ENCODE assay signal across 8 cellular contexts in the genomic region with DNA sequence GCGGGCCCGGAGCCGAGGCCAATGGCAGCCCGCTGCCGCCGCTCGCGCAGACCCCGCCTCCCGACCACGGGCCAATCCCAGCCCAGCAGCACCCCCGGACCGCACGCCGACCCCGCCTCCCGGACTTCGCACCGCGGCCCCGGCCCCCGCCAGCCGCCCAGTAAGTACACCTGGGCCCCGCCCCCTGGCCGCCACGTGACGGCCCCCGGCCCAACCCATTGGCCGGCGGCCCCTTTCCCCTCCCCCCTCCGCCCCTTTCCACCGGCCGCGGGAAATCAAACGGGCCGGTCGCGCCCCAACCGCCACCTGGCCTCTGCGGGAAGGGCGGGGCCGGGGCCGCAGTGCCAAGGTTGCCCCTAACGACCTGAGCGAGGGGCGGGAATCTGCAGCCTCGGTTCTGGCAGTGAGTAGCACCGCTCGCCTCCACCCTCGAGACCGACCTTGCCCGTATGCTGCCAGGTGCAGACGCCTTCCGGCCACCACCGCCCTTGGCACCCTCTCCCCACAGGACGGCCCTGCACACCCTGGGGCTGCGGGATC. TPM values are rescaled to one million over a fixed set of nuclear protein-coding genes. Genes with fewer than 3 reads are reported as not detected.
DNase-seq lines count a peak whose midpoint lies in the region; ATAC-seq and FAIRE-seq lines count a peak whose summit lies in the region.

TSS of gene YBX2 (minus strand) at position 26 of the 540 bp plus-strand sequence. CDS start 139 bp downstream, outside the sequence.

- no peak for FAIRE-seq in GM19239 (lab: Jason Lieb, UNC)

- DNase-seq in 8988T (peak; percentile 73), GM19239 (ENCODE audit: insufficient read length, low spot score) (peak; percentile 85), NCI-H2196 treated with DMSO at 0.1 percent for 48 hours (lab: John Stamatoyannopoulos, UW; ENCODE audit: unreplicated experiment) (peak; percentile 93), naive B cell (peak; percentile 62), middle frontal gyrus (ENCODE audit: extremely low spot score, low spot score) (no peak)
- DNase-seq in activated CD4-positive, alpha-beta T cell treated with anti-CD3 and anti-CD28 coated beads, Interleukin-2, amount 50 U/mL, for 48 hours, result peak; percentile 79 to 80
- DNase-seq in effector memory CD4-positive, alpha-beta T cell, result peak; percentile 63 to 72 (median 64)
- peak; percentile 86 to 88 for DNase-seq in stimulated activated naive CD8-positive, alpha-beta T cell treated with anti-CD3 and anti-CD28 coated beads, Interleukin-15, amount 100 ng/mL, for 72 hours

- peak; percentile 72 for ATAC-seq in naive B cell (ENCODE audit: low read depth in 2 of 2)
- peak; percentile 89 for ATAC-seq in stimulated activated naive CD8-positive, alpha-beta T cell treated with anti-CD3 and anti-CD28 coated beads, Interleukin-15, amount 100 ng/mL, for 72 hours

- no peak within 1 kb of the TSS for H3K27ac ChIP-seq in effector memory CD4-positive, alpha-beta T cell (ENCODE audit: insufficient read depth, low read length, poor library complexity, severe bottlenecking)

- peaks cover 0 to 1% (median 0%) of the 10 kb centered on the region in 7 donors for H3K9me3 Mint-ChIP-seq in naive B cell
- no peaks in the 10 kb centered on the region for H3K9me3 Mint-ChIP-seq in stimulated activated naive CD8-positive, alpha-beta T cell treated with anti-CD3 and anti-CD28 coated beads, Interleukin-15, amount 100 ng/mL, for 72 hours

- peaks cover 23 to 61% (median 49%) of the 10 kb centered on the region in 3 donors for H3K27me3 Mint-ChIP-seq in naive B cell
- H3K27me3 Mint-ChIP-seq in stimulated activated naive CD8-positive, alpha-beta T cell treated with anti-CD3 and anti-CD28 coated beads, Interleukin-15, amount 100 ng/mL, for 72 hours, result peaks cover 48% of the 10 kb centered on the region

- H3K4me3 Mint-ChIP-seq in naive B cell, result peak within 1 kb of the TSS; percentile 76 to 93 (median 89)
- peak within 1 kb of the TSS; percentile 91 to 95 for H3K4me3 Mint-ChIP-seq in stimulated activated naive CD8-positive, alpha-beta T cell treated with anti-CD3 and anti-CD28 coated beads, Interleukin-15, amount 100 ng/mL, for 72 hours

- peak within 1 kb of the TSS in 5 of 6 donors; percentile 12 to 83 (median 79) for H3K27ac Mint-ChIP-seq in naive B cell
- H3K27ac Mint-ChIP-seq in stimulated activated naive CD8-positive, alpha-beta T cell treated with anti-CD3 and anti-CD28 coated beads, Interleukin-15, amount 100 ng/mL, for 72 hours, result no peak within 1 kb of the TSS

- H3K36me3 Mint-ChIP-seq in naive B cell, result no peaks in the 10 kb centered on the region

- no peaks in the 10 kb centered on the region for H3K36me3 ChIP-seq in effector memory CD4-positive, alpha-beta T cell (ENCODE audit: control insufficient read depth, insufficient read depth, low read length)

- H3K4me1 ChIP-seq in effector memory CD4-positive, alpha-beta T cell (ENCODE audit: control insufficient read depth, insufficient read depth, low read length, poor library complexity, severe bottlenecking), result peaks cover 23% of the 10 kb centered on the region

- peaks cover 7 to 26% (median 22%) of the 10 kb centered on the region in 3 donors for H3K4me1 Mint-ChIP-seq in naive B cell
- peaks cover 32% of the 10 kb centered on the region for H3K4me1 Mint-ChIP-seq in stimulated activated naive CD8-positive, alpha-beta T cell treated with anti-CD3 and anti-CD28 coated beads, Interleukin-15, amount 100 ng/mL, for 72 hours

- no peaks in the 10 kb centered on the region for H3K27me3 ChIP-seq in effector memory CD4-positive, alpha-beta T cell (replicated peaks; ENCODE audit: control insufficient read depth, insufficient read depth, low read length, poor library complexity, severe bottlenecking)

- peak within 1 kb of the TSS; percentile 51 for H3K4me3 ChIP-seq in effector memory CD4-positive, alpha-beta T cell (ENCODE audit: insufficient read depth, low read depth, low read length, poor library complexity, severe bottlenecking)

- H3K9me3 ChIP-seq in effector memory CD4-positive, alpha-beta T cell (ENCODE audit: control insufficient read depth, low read length), result no peaks in the 10 kb centered on the region

RNA-seq across cellular contexts. Expression of gene YBX2, which starts in this region (rescaled TPM):
- not detected for polyA plus RNA-seq in naive B cell (ENCODE audit: low read depth in 6 of 6)

Comparison
In these comparisons a context has a peak if more than half of its experiments do, and no peak if none do; other contexts are left out.
1. Peak in DNase-seq and ATAC-seq in naive B cell; RNA of the gene not detected or under 1 TPM.
2. H3K27ac Mint-ChIP-seq: peak in naive B cell (5 of 6); none in stimulated activated naive CD8-positive, alpha-beta T cell treated with anti-CD3 and anti-CD28 coated beads, Interleukin-15, amount 100 ng/mL, for 72 hours (0 of 2).